8 cellular contexts compared by ENCODE assay signal in genomic region chr2:171159326-171160118, GRCh38. TPM values are rescaled to one million over a fixed set of nuclear protein-coding genes. Genes with fewer than 3 reads are reported as not detected.
DNase-seq lines count a peak whose midpoint lies in the region; ATAC-seq, FAIRE-seq and TF ChIP-seq lines count a peak whose summit lies in the region.

No MANE protein-coding gene starts in this region.

- peak overlapping the region; percentile 99 for H3K4me3 Mint-ChIP-seq in neural crest cell
- peak overlapping the region; percentile 86 to 98 for H3K4me3 Mint-ChIP-seq in stimulated activated naive CD8-positive, alpha-beta T cell treated with anti-CD3 and anti-CD28 coated beads, Interleukin-15, amount 100 ng/mL, for 72 hours

- H3K9me3 Mint-ChIP-seq in neural crest cell: no peaks in the 10 kb centered on the region
- no peaks in the 10 kb centered on the region for H3K9me3 Mint-ChIP-seq in stimulated activated naive CD8-positive, alpha-beta T cell treated with anti-CD3 and anti-CD28 coated beads, Interleukin-15, amount 100 ng/mL, for 72 hours

- TF ChIP-seq CTCF in AG04450 (IDR thresholded peaks at IDR 0.05; ENCODE audit: low read depth, low read length): peak; percentile 64
- TF ChIP-seq CTCF in fibroblast of villous mesenchyme (IDR thresholded peaks at IDR 0.05; ENCODE audit: insufficient read depth, low read depth, low read length): peak; percentile 55
- TF ChIP-seq CTCF in neural crest cell (conservative IDR thresholded peaks at IDR 0.05): peak; percentile 60

- H3K27ac Mint-ChIP-seq in neural crest cell (ENCODE audit: unreplicated experiment): peak overlapping the region; percentile 97
- peak overlapping the region; percentile 97 to 98 for H3K27ac Mint-ChIP-seq in stimulated activated naive CD8-positive, alpha-beta T cell treated with anti-CD3 and anti-CD28 coated beads, Interleukin-15, amount 100 ng/mL, for 72 hours

- no peak for FAIRE-seq in RCC 7860 (lab: Jason Lieb, UNC)

- CTCF ChIA-PET in AG04450 (lab: Charles Lee): interaction anchor here (0.7 to 1.7 kb wide), 9 partner anchors 10 to 275 kb away, joined by 3 to 10 read pairs (median 4); partner anchors contain the start of genes DCAF17 and METTL8

- DNase-seq in AG04450 (ENCODE audit: low read depth, low spot score) (peak; percentile 29), RCC 7860 (ENCODE audit: low spot score) (peak; percentile 19), activated gamma-delta T cell (lab: John Stamatoyannopoulos, UW) (peak; percentile 41), fibroblast of villous mesenchyme (ENCODE audit: low read depth) (peak; percentile 77), neural crest cell (ENCODE audit: low read depth, low spot score) (peak; percentile 50)
- peak; percentile 52 to 58 for DNase-seq in stimulated activated naive CD8-positive, alpha-beta T cell treated with anti-CD3 and anti-CD28 coated beads, Interleukin-15, amount 100 ng/mL, for 72 hours

- POLR2A ChIA-PET in AG04450 (lab: Yijun Ruan, JAX): interaction anchor here (0.7 to 1.1 kb wide), 5 partner anchors 21 to 257 kb away, joined by 3 to 9 read pairs (median 5); no protein-coding TSS in a partner anchor

- H3K9me3 ChIP-seq in AG04450 (ENCODE audit: control insufficient read depth, insufficient read depth, low read length): no peaks in the 10 kb centered on the region

- peak; percentile 17 for ATAC-seq in GM18502 (IDR thresholded peaks at IDR 0.05; ENCODE audit: poor library complexity, unreplicated experiment)
- ATAC-seq in HG03571 (IDR thresholded peaks at IDR 0.05; ENCODE audit: unreplicated experiment): peak; percentile 9
- peak; percentile 52 for ATAC-seq in stimulated activated naive CD8-positive, alpha-beta T cell treated with anti-CD3 and anti-CD28 coated beads, Interleukin-15, amount 100 ng/mL, for 72 hours

- peaks cover 46% of the 10 kb centered on the region for H3K4me1 Mint-ChIP-seq in neural crest cell
- H3K4me1 Mint-ChIP-seq in stimulated activated naive CD8-positive, alpha-beta T cell treated with anti-CD3 and anti-CD28 coated beads, Interleukin-15, amount 100 ng/mL, for 72 hours: peaks cover 64% of the 10 kb centered on the region

- no peaks in the 10 kb centered on the region for H3K27me3 ChIP-seq in AG04450 (ENCODE audit: control insufficient read depth, insufficient read depth, low read length)

- peak overlapping the region; percentile 82 for H3K4me3 ChIP-seq in AG04450 (ENCODE audit: low read depth, low read length)
- peak overlapping the region; percentile 92 for H3K4me3 ChIP-seq in fibroblast of villous mesenchyme (ENCODE audit: low read depth, low read length)

- H3K27me3 Mint-ChIP-seq in neural crest cell (ENCODE audit: low read depth): no peaks in the 10 kb centered on the region
- no peaks in the 10 kb centered on the region for H3K27me3 Mint-ChIP-seq in stimulated activated naive CD8-positive, alpha-beta T cell treated with anti-CD3 and anti-CD28 coated beads, Interleukin-15, amount 100 ng/mL, for 72 hours

- no peaks in the 10 kb centered on the region for H3K36me3 Mint-ChIP-seq in neural crest cell (ENCODE audit: low read depth)

- H3K27ac ChIP-seq in AG04450 (ENCODE audit: low read depth, low read length): peak overlapping the region; percentile 88

RNA-seq across cellular contexts. Expression of gene TLK1, which starts 1.2 kb away (rescaled TPM):
- polyA plus RNA-seq in AG04450 (2011; rRNA removed): 22.2 and 28.3 TPM in 2 replicates
- 23.1 and 40.7 TPM in 2 replicates for polyA minus RNA-seq in AG04450 (2011; rRNA and poly(A)+ RNA removed)
- total RNA-seq in fibroblast of villous mesenchyme (13.2 and 17.3 TPM in 2 replicates), neural crest cell (65.5 and 70.6 TPM in 2 replicates)

Comparison
In these comparisons a context has a peak if more than half of its experiments do, and no peak if none do; other contexts are left out.
1. Peak in every context shown above with its lines: DNase-seq, ATAC-seq, H3K4me3 ChIP-seq and H3K27ac ChIP-seq.
2. DNase-seq: peak in every context shown above with its lines; median percentile 77 in fibroblast of villous mesenchyme; 55 in stimulated activated naive CD8-positive, alpha-beta T cell treated with anti-CD3 and anti-CD28 coated beads, Interleukin-15, amount 100 ng/mL, for 72 hours; 50 in neural crest cell; 41 in activated gamma-delta T cell; 29 in AG04450; 19 in RCC 7860.